Comparison of ENCODE assay signal across 8 cellular contexts in genomic region chr5:159206818-159207217, GRCh38. TPM values are rescaled to one million over a fixed set of nuclear protein-coding genes. Genes with fewer than 3 reads are reported as not detected.
DNase-seq lines count a peak whose midpoint lies in the region; TF ChIP-seq lines count a peak whose summit lies in the region.

No MANE protein-coding gene starts in this region.

- no peak for DNase-seq in activated naive CD4-positive, alpha-beta T cell treated with anti-CD3 and anti-CD28 coated beads for 36 hours
- no peak for DNase-seq in activated naive CD4-positive, alpha-beta T cell treated with Interleukin-2 at 50 U/mL for 16 hours
- DNase-seq in adrenal gland, result no peak
- DNase-seq in tibial artery, result no peak
- no peak for DNase-seq in GF-D8 (lab: John Stamatoyannopoulos, UW)
- no peak for DNase-seq in NCI-H1092 treated with DMSO at 0.1 percent for 48 hours (lab: John Stamatoyannopoulos, UW)
- DNase-seq in LoVo (ENCODE audit: low spot score), result no peak

- TF ChIP-seq RAD21 in liver (IDR thresholded peaks at IDR 0.05), result no peak

- H3K4me1 ChIP-seq in adrenal gland (replicated peaks in 1 of 2), result peaks cover 34 to 62% of the 10 kb centered on the region in 2 donors
- H3K4me1 ChIP-seq in liver (ENCODE audit: control insufficient read depth in 4 of 4, insufficient read depth in 4 of 4, low read length in 3 of 4), result peaks cover 2 to 20% (median 13%) of the 10 kb centered on the region in 4 donors
- peaks cover 0 to 59% (median 29%) of the 10 kb centered on the region in 4 donors for H3K4me1 ChIP-seq in tibial artery

- H3K9me3 Mint-ChIP-seq in activated naive CD4-positive, alpha-beta T cell treated with anti-CD3 and anti-CD28 coated beads for 36 hours, result no peaks in the 10 kb centered on the region

- WGBS in adrenal gland, 4 donors, result 11 to 31% (median 16%) methylated on average over 2 of the region's 2 CpGs
- 67% methylated on average over 2 of the region's 2 CpGs for WGBS in liver

- H3K4me1 Mint-ChIP-seq in activated naive CD4-positive, alpha-beta T cell treated with anti-CD3 and anti-CD28 coated beads for 36 hours (ENCODE audit: low read depth), result peaks cover 56% of the 10 kb centered on the region

- TF ChIP-seq CTCF in adrenal gland (IDR thresholded peaks at IDR 0.05) (no peak), liver (IDR thresholded peaks at IDR 0.05; ENCODE audit: low read depth, low read length, missing input control) (no peak), tibial artery (IDR thresholded peaks at IDR 0.05) (no peak)

- CTCF ChIA-PET in activated naive CD4-positive, alpha-beta T cell treated with anti-CD3 and anti-CD28 coated beads for 36 hours (lab: Charles Lee), result interaction anchor here (1.2 to 2.4 kb wide), 3 partner anchors 50 to 110 kb away, joined by 3 to 16 read pairs (median 4); no protein-coding TSS in a partner anchor

- intact Hi-C loops in activated naive CD4-positive, alpha-beta T cell treated with anti-CD3 and anti-CD28 coated beads for 36 hours (cut with micrococcal nuclease), result loop anchor here (1.0 to 10.0 kb wide), 8 partner anchors 9 to 1992 kb away; partner anchors contain the start of genes CLINT1 and SLU7
- intact Hi-C loops in adrenal gland (cut with DNase I) (loop anchor here in 1 of 2 donors (5.0 kb wide), 1 partner anchor 35 kb away; no protein-coding TSS in a partner anchor), tibial artery (cut with DNase I; ENCODE audit: low total_unique reads) (no loop called here)

- TF ChIP-seq POLR2A in adrenal gland (IDR thresholded peaks at IDR 0.05), result no peak

- peak overlapping the region; percentile 97 for H3K4me3 Mint-ChIP-seq in activated naive CD4-positive, alpha-beta T cell treated with anti-CD3 and anti-CD28 coated beads for 36 hours

- no peaks in the 10 kb centered on the region for H3K27me3 Mint-ChIP-seq in activated naive CD4-positive, alpha-beta T cell treated with anti-CD3 and anti-CD28 coated beads for 36 hours (ENCODE audit: low read depth)

- H3K27me3 ChIP-seq in adrenal gland (no peaks in the 10 kb centered on the region), liver (ENCODE audit: control insufficient read depth in 4 of 4, insufficient read depth in 4 of 4, low read length in 3 of 4) (no peaks in the 10 kb centered on the region), tibial artery (no peaks in the 10 kb centered on the region)

- H3K9ac ChIP-seq in liver (ENCODE audit: low read depth in 1 of 2, low read length in 2 of 2), result peak overlapping the region; percentile 17 to 70

- no peaks in the 10 kb centered on the region for H3K36me3 ChIP-seq in adrenal gland (replicated peaks in 1 of 2)
- H3K36me3 ChIP-seq in liver (ENCODE audit: control insufficient read depth in 4 of 4, insufficient read depth in 3 of 4, low read depth in 1 of 4, low read length in 3 of 4), result no peaks in the 10 kb centered on the region
- H3K36me3 ChIP-seq in tibial artery, result no peaks in the 10 kb centered on the region

- H3K36me3 Mint-ChIP-seq in activated naive CD4-positive, alpha-beta T cell treated with anti-CD3 and anti-CD28 coated beads for 36 hours (ENCODE audit: low read depth), result peaks cover 34% of the 10 kb centered on the region

- peak overlapping the region; percentile 71 to 96 (median 87) for H3K27ac ChIP-seq in adrenal gland
- peak overlapping the region in 1 of 2 donors; percentile 83 for H3K27ac ChIP-seq in liver (ENCODE audit: low read depth in 1 of 2, low read length in 2 of 2)
- peak overlapping the region; percentile 89 to 96 for H3K27ac ChIP-seq in tibial artery

- H3K4me3 ChIP-seq in adrenal gland (peak overlapping the region in 2 of 4 donors; percentile 91 to 93), liver (ENCODE audit: low read depth in 1 of 3, low read length in 3 of 3) (no peak overlapping the region), tibial artery (peak overlapping the region; percentile 90 to 99)

- no peaks in the 10 kb centered on the region for H3K9me3 ChIP-seq in adrenal gland (replicated peaks in 1 of 3)
- no peaks in the 10 kb centered on the region for H3K9me3 ChIP-seq in liver (ENCODE audit: control insufficient read depth in 4 of 4, low read length in 3 of 4)
- no peaks in the 10 kb centered on the region for H3K9me3 ChIP-seq in tibial artery

- H3K27ac Mint-ChIP-seq in activated naive CD4-positive, alpha-beta T cell treated with anti-CD3 and anti-CD28 coated beads for 36 hours, result peak overlapping the region; percentile 99

TF ChIP-seq in liver, 16 proteins besides CTCF, POLR2A, EP300 and RAD21:
- TF ChIP-seq, protein P1, sequence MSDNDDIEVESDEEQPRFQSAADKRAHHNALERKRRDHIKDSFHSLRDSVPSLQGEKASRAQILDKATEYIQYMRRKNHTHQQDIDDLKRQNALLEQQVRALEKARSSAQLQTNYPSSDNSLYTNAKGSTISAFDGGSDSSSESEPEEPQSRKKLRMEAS (IDR thresholded peaks at IDR 0.05), result no peak
- no peak for TF ChIP-seq TAF1 (conservative IDR thresholded peaks at IDR 0.05)
- TF ChIP-seq NR2F2 (IDR thresholded peaks at IDR 0.05), result no peak
- no peak for TF ChIP-seq RXRA (IDR thresholded peaks at IDR 0.05)
- no peak for TF ChIP-seq FOXA2 (IDR thresholded peaks at IDR 0.05)
- TF ChIP-seq ZBTB33 (IDR thresholded peaks at IDR 0.05), result no peak
- TF ChIP-seq EGR1 (IDR thresholded peaks at IDR 0.05; ENCODE audit: low read depth in 2 of 2), result no peak
- TF ChIP-seq HNF4A (conservative IDR thresholded peaks at IDR 0.05), result no peak
- TF ChIP-seq ATF3 (IDR thresholded peaks at IDR 0.05), result no peak
- no peak for TF ChIP-seq YY1 (IDR thresholded peaks at IDR 0.05)
- no peak for TF ChIP-seq HNF4G (IDR thresholded peaks at IDR 0.05)
- TF ChIP-seq, protein P2, sequence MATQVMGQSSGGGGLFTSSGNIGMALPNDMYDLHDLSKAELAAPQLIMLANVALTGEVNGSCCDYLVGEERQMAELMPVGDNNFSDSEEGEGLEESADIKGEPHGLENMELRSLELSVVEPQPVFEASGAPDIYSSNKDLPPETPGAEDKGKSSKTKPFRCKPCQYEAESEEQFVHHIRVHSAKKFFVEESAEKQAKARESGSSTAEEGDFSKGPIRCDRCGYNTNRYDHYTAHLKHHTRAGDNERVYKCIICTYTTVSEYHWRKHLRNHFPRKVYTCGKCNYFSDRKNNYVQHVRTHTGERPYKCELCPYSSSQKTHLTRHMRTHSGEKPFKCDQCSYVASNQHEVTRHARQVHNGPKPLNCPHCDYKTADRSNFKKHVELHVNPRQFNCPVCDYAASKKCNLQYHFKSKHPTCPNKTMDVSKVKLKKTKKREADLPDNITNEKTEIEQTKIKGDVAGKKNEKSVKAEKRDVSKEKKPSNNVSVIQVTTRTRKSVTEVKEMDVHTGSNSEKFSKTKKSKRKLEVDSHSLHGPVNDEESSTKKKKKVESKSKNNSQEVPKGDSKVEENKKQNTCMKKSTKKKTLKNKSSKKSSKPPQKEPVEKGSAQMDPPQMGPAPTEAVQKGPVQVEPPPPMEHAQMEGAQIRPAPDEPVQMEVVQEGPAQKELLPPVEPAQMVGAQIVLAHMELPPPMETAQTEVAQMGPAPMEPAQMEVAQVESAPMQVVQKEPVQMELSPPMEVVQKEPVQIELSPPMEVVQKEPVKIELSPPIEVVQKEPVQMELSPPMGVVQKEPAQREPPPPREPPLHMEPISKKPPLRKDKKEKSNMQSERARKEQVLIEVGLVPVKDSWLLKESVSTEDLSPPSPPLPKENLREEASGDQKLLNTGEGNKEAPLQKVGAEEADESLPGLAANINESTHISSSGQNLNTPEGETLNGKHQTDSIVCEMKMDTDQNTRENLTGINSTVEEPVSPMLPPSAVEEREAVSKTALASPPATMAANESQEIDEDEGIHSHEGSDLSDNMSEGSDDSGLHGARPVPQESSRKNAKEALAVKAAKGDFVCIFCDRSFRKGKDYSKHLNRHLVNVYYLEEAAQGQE (IDR thresholded peaks at IDR 0.05), result no peak
- no peak for TF ChIP-seq JUND (IDR thresholded peaks at IDR 0.05)
TF ChIP-seq in liver: peak in this region for 0.

RNA-seq across cellular contexts. Expression of gene RNF145, which starts 2.5 kb away (rescaled TPM):
- total RNA-seq in activated naive CD4-positive, alpha-beta T cell treated with anti-CD3 and anti-CD28 coated beads for 36 hours, result 10 to 100 TPM; 70.0 to 75.3 TPM
- total RNA-seq in adrenal gland (100 to 1,000 TPM in 3 of 8 donors, 10 to 100 TPM in 5; 65.2 to 138 (median 76.7) TPM), liver (10 to 100 TPM; 13.0 to 34.6 TPM)
- polyA plus RNA-seq in adrenal gland (10 to 100 TPM; 20.2 to 72.0 (median 22.5) TPM), liver (10 to 100 TPM in 1 of 2 donors, 1 to 10 TPM in 1; 2.9 to 10.5 TPM)

RNA-seq across cellular contexts. Expression of gene UBLCP1, which starts 56.3 kb away (rescaled TPM):
- 10 to 100 TPM; 22.7 to 23.0 TPM for total RNA-seq in activated naive CD4-positive, alpha-beta T cell treated with anti-CD3 and anti-CD28 coated beads for 36 hours
- 10 to 100 TPM; 12.7 to 25.5 (median 21.1) TPM for total RNA-seq in adrenal gland
- polyA plus RNA-seq in adrenal gland, result 10 to 100 TPM; 11.3 to 27.2 (median 27.1) TPM
- total RNA-seq in liver, result 1 to 10 TPM; 6.1 to 9.5 TPM
- 1 to 10 TPM; 6.7 to 8.4 TPM for polyA plus RNA-seq in liver

Comparison
In these comparisons a context has a peak if more than half of its experiments do, and no peak if none do; other contexts are left out.
1. H3K4me3 ChIP-seq: peak in tibial artery (2 of 2); none in liver (0 of 3).